Comparison of ENCODE assay signal across 14 cellular contexts in genomic region chr3:72320096-72320910, GRCh38.
A peak's percentile ranks its signal among the peaks of the same experiment; 100 is the strongest.
DNase-seq lines count a peak whose midpoint lies in the region; ATAC-seq and TF ChIP-seq lines count a peak whose summit lies in the region.
"Had no signal": no experiment of that assay in that cellular context is flagged by ENCODE, and none has a peak within 500 bp of the region (broad histone marks: within the 10 kb centered on the region; RNA-seq: fewer than 3 reads in every experiment).

No MANE protein-coding gene starts in this region.

- ATAC-seq in left ventricle myocardium superior, result peak; percentile 5
- ATAC-seq in heart right ventricle, result no peak
- no peak for ATAC-seq in IMR-90 (ENCODE audit: low read depth)
- no peak for ATAC-seq in GM21723 (IDR thresholded peaks at IDR 0.05; ENCODE audit: unreplicated experiment)
- ATAC-seq: GM23338 had no signal

- H3K9me1 ChIP-seq in IMR-90 (ENCODE audit: insufficient read depth, low read length), result peaks cover 7% of the 10 kb centered on the region

- no peak overlapping the region for H2AK5ac ChIP-seq in IMR-90 (ENCODE audit: low read depth, low read length)

- WGBS in heart right ventricle, 2 donors, result 69 to 79% methylated on average over 16 of the region's 16 CpGs
- WGBS in IMR-90 (ENCODE audit: extremely low coverage in 2 of 2, insufficient read length in 1 of 2), 2 experiments, result 53% methylated on average over 3 of the region's 16 CpGs; no CpG with 5 or more reads in 1 of the 2 experiments
- 63 to 80% methylated on average over 16 of the region's 16 CpGs for WGBS in testis, 2 donors

- H3K79me2 ChIP-seq in OCI-LY7 (ENCODE audit: insufficient read depth, low read depth, low read length), result no peaks in the 10 kb centered on the region

- no peaks in the 10 kb centered on the region for H3K79me1 ChIP-seq in IMR-90 (ENCODE audit: low read depth in 1 of 2, low read length in 2 of 2)

- H2AK9ac ChIP-seq in IMR-90 (replicated peaks; ENCODE audit: low read depth, low read length, poor library complexity), result no peak overlapping the region

- BruUV-seq in IMR-90 (replicated peaks; lab: Mats Ljungman, UMichigan), result no TSS peak
- no TSS peak for BruUV-seq in OCI-LY7 (replicated peaks; lab: Mats Ljungman, UMichigan)

- no peak for TF ChIP-seq RAD21 in IMR-90 (IDR thresholded peaks at IDR 0.05; ENCODE audit: low read length)

- TF ChIP-seq POLR2A in IMR-90 (IDR thresholded peaks at IDR 0.05; ENCODE audit: low read depth, low read length) (no peak), testis (IDR thresholded peaks at IDR 0.05) (no peak)

- H4K5ac ChIP-seq in IMR-90 (ENCODE audit: low read depth, low read length), result no peak overlapping the region

- H3K36me3 ChIP-seq in heart right ventricle (no peaks in the 10 kb centered on the region), IMR-90 (ENCODE audit: control insufficient read depth, insufficient read depth, low read length) (no peaks in the 10 kb centered on the region), testis (ENCODE audit: low read depth, missing control alignments) (no peaks in the 10 kb centered on the region), OCI-LY7 (ENCODE audit: insufficient read depth, low read length) (no peaks in the 10 kb centered on the region)

- no peak overlapping the region for H2BK20ac ChIP-seq in IMR-90 (ENCODE audit: low read depth, low read length)

- POLR2A ChIA-PET in IMR-90 (lab: Charles Lee; ENCODE audit: unreplicated experiment) (no interaction called here), OCI-LY7 (lab: Charles Lee) (no interaction called here)

- no peak overlapping the region for H2BK15ac ChIP-seq in IMR-90 (ENCODE audit: low read depth, low read length)

- no peak overlapping the region for H3K56ac ChIP-seq in IMR-90 (ENCODE audit: extremely low read depth, insufficient read depth, low read length)

- TF ChIP-seq CTCF in heart right ventricle (IDR thresholded peaks at IDR 0.05) (no peak), IMR-90 (conservative IDR thresholded peaks at IDR 0.05; ENCODE audit: low read depth, low read length) (no peak), testis (IDR thresholded peaks at IDR 0.05) (no peak), OCI-LY7 (conservative IDR thresholded peaks at IDR 0.05; ENCODE audit: low read length) (no peak)

- in situ Hi-C loops in IMR-90 (cut with MboI; ENCODE audit: low sequenced_read_pairs), result no loop called here

- DNase-seq in left ventricle myocardium superior (no peak), heart right ventricle (no peak), IMR-90 (no peak), left kidney (ENCODE audit: low read depth, low spot score) (peak; percentile 52), testis (peak; percentile 72), OCI-LY7 (ENCODE audit: low spot score) (no peak)
- DNase-seq: ACHN; CD4-positive, alpha-beta T cell; DMS153; DMS79; GDM1; HCEC 1CT had no signal

- H3K9me2 ChIP-seq in OCI-LY7 (ENCODE audit: insufficient read depth, low read length), result no peaks in the 10 kb centered on the region

- dilution Hi-C loops in IMR-90 (cut with HindIII; ENCODE audit: low sequenced_read_pairs, unreplicated experiment), result no loop called here

- no peak overlapping the region for H3K18ac ChIP-seq in IMR-90 (ENCODE audit: low read depth, low read length)

- H4K91ac ChIP-seq in IMR-90 (ENCODE audit: insufficient read depth, low read depth, low read length), result no peak overlapping the region

- CTCF ChIA-PET in IMR-90 (lab: Yijun Ruan, JAX) (no interaction called here), OCI-LY7 (lab: Charles Lee; ENCODE audit: unreplicated experiment) (no interaction called here)

- H2AFZ ChIP-seq in IMR-90 (replicated peaks; ENCODE audit: low read length, poor library complexity) (no peak overlapping the region), OCI-LY7 (ENCODE audit: low read length) (no peak overlapping the region)
- H2AFZ ChIP-seq: GM23338 had no signal

- H3K9me3 ChIP-seq in heart right ventricle (no peaks in the 10 kb centered on the region), IMR-90 (ENCODE audit: control insufficient read depth, insufficient read depth, low read length) (no peaks in the 10 kb centered on the region), testis (no peaks in the 10 kb centered on the region), OCI-LY7 (ENCODE audit: low read length) (no peaks in the 10 kb centered on the region)

- H4K20me1 ChIP-seq in IMR-90 (ENCODE audit: insufficient read depth, low read length) (no peaks in the 10 kb centered on the region), OCI-LY7 (ENCODE audit: insufficient read depth, low read length) (no peaks in the 10 kb centered on the region)

- peak overlapping the region; percentile 44 for H3K4ac ChIP-seq in IMR-90 (ENCODE audit: low read depth, low read length)

- H3K4me1 ChIP-seq in heart right ventricle (peaks cover 12 to 44% (median 22%) of the 10 kb centered on the region in 9 donors), IMR-90 (ENCODE audit: control insufficient read depth, insufficient read depth, low read length) (peaks cover 20% of the 10 kb centered on the region), testis (peaks cover 40% of the 10 kb centered on the region), OCI-LY7 (ENCODE audit: insufficient read depth, low read length, poor library complexity, severe bottlenecking) (no peaks in the 10 kb centered on the region)

- H3K4me3 ChIP-seq in heart right ventricle, result no peak overlapping the region
- H3K4me3 ChIP-seq in IMR-90 (ENCODE audit: insufficient read depth, low read depth, low read length), result no peak overlapping the region
- no peak overlapping the region for H3K4me3 ChIP-seq in testis
- no peak overlapping the region for H3K4me3 ChIP-seq in OCI-LY7 (ENCODE audit: low read depth, low read length, poor library complexity, severe bottlenecking)
- H3K4me3 ChIP-seq: GM23338 had no signal

- no peak overlapping the region for H3K14ac ChIP-seq in IMR-90 (replicated peaks; ENCODE audit: low read depth, low read length)

- H4K8ac ChIP-seq in IMR-90 (ENCODE audit: low read depth in 2 of 2, low read length in 2 of 2), result no peak overlapping the region

- 0 out of 2 replicates have a peak overlapping the region, but pooled peaks have one; percentile 21 for H2BK120ac ChIP-seq in IMR-90 (ENCODE audit: low read depth, low read length)

- no peak overlapping the region for H3K23ac ChIP-seq in IMR-90 (ENCODE audit: low read depth, low read length)

- H3K27me3 ChIP-seq in heart right ventricle, result no peaks in the 10 kb centered on the region
- peaks cover 10% of the 10 kb centered on the region; the same call in 1 of the 2 replicates for H3K27me3 ChIP-seq in IMR-90 (ENCODE audit: control insufficient read depth, insufficient read depth, low read length)
- H3K27me3 ChIP-seq in testis, result no peaks in the 10 kb centered on the region

- H3K9ac ChIP-seq in IMR-90 (ENCODE audit: low read depth, low read length), result no peak overlapping the region

- intact Hi-C loops in left ventricle myocardium superior (cut with micrococcal nuclease) (no loop called here), heart right ventricle (cut with DNase I) (no loop called here), IMR-90 (cut with micrococcal nuclease) (no loop called here), testis (cut with DNase I; ENCODE audit: low total_unique reads) (no loop called here), OCI-LY7 (cut with micrococcal nuclease; ENCODE audit: unreplicated experiment) (no loop called here)

- H3K4me2 ChIP-seq in IMR-90 (ENCODE audit: low read depth, low read length), result no peak overlapping the region
- no peak overlapping the region for H3K4me2 ChIP-seq in OCI-LY7 (ENCODE audit: low read length)
- H3K4me2 ChIP-seq: GM23338 had no signal

- H2BK5ac ChIP-seq in IMR-90 (ENCODE audit: low read depth, low read length, poor library complexity, severe bottlenecking), result no peak overlapping the region

- H3K27ac ChIP-seq in heart right ventricle (peak overlapping the region in 2 of 10 donors; percentile 52 to 57), IMR-90 (ENCODE audit: insufficient read depth, low read length) (no peak overlapping the region), testis (peak overlapping the region; percentile 52 to 59), OCI-LY7 (ENCODE audit: low read depth, low read length, poor library complexity, severe bottlenecking) (no peak overlapping the region)

TF ChIP-seq in IMR-90, 13 proteins besides CTCF, POLR2A, EP300 and RAD21:
- TF ChIP-seq CHD1 (IDR thresholded peaks at IDR 0.05; ENCODE audit: low read depth, low read length) (no peak), MAFK (IDR thresholded peaks at IDR 0.05; ENCODE audit: low read depth, low read length) (no peak), MAZ (IDR thresholded peaks at IDR 0.05; ENCODE audit: borderline replicate concordance, low read depth, low read length) (no peak), MXI1 (IDR thresholded peaks at IDR 0.05; ENCODE audit: borderline replicate concordance, low read depth, low read length) (no peak), FOS (IDR thresholded peaks at IDR 0.05; ENCODE audit: low read depth, low read length) (no peak), BHLHE40 (IDR thresholded peaks at IDR 0.05; ENCODE audit: low read depth, low read length) (no peak), CEBPB (IDR thresholded peaks at IDR 0.05; ENCODE audit: low read depth, low read length) (no peak), RCOR1 (IDR thresholded peaks at IDR 0.05; ENCODE audit: insufficient replicate concordance, low read length) (no peak), NFE2L2 (IDR thresholded peaks at IDR 0.05; ENCODE audit: low read depth, low read length) (no peak), USF2 (IDR thresholded peaks at IDR 0.05; ENCODE audit: low read depth, low read length) (no peak), RFX5 (IDR thresholded peaks at IDR 0.05; ENCODE audit: low read depth, low read length) (no peak), SMC3 (IDR thresholded peaks at IDR 0.05; ENCODE audit: low read depth, low read length) (no peak)
- TF ChIP-seq, protein P1, sequence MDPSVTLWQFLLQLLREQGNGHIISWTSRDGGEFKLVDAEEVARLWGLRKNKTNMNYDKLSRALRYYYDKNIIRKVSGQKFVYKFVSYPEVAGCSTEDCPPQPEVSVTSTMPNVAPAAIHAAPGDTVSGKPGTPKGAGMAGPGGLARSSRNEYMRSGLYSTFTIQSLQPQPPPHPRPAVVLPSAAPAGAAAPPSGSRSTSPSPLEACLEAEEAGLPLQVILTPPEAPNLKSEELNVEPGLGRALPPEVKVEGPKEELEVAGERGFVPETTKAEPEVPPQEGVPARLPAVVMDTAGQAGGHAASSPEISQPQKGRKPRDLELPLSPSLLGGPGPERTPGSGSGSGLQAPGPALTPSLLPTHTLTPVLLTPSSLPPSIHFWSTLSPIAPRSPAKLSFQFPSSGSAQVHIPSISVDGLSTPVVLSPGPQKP (IDR thresholded peaks at IDR 0.05; ENCODE audit: borderline replicate concordance, low read depth, low read length), result no peak

Comparison
In these comparisons a context has a peak if more than half of its experiments do, and no peak if none do; other contexts are left out.
1. DNase-seq: peak in left kidney (single experiment) and testis (single experiment); none in left ventricle myocardium superior (single experiment), heart right ventricle (0 of 2), IMR-90 (single experiment) and OCI-LY7 (single experiment).
2. H3K27ac ChIP-seq: peak in testis (2 of 2); none in IMR-90 (single experiment) and OCI-LY7 (single experiment).